15 cellular contexts compared by ENCODE assay signal in the genomic region with DNA sequence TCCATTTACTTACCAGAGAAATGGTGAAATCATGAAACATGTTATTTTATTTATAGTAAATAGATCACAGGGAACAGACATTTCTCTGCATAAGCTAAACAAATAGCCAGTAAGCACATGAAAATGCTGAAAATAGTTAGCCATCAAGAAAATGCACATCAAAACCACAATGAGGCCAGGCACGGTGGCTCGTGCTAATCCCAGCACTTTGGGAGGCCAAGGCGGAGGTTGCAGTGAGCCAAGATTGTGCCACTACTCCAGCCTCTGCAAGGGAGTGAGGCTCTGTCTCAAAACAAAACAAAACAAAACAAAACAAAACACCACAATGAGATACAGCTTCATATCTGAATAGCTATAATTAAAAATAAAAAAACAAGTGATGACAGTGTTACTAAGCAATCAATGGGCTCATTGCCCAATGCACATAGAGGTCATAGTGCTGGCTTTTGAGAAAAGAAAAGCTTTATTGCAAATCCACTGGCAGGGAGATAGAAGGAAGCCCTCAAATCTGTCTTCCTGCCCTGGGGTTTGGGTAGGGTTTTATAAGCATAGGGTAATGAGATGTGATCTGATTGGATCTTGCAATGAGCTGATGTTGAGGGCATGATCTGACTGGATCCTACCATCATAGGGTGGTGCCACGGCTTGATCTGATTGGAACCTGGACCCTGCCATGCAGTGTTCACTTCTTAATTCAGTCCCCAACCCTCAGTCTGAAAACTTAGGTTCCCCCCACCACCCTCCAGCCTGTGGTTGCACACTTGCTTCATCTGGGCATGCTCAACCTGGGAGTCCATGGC. TPM values are rescaled to one million over a fixed set of nuclear protein-coding genes. Genes with fewer than 3 reads are reported as not detected.
A peak's percentile ranks its signal among the peaks of the same experiment; 100 is the strongest.
DNase-seq lines count a peak whose midpoint lies in the region; ATAC-seq and TF ChIP-seq lines count a peak whose summit lies in the region.
"Had no signal": no experiment of that assay in that cellular context is flagged by ENCODE, and none has a peak within 500 bp of the region (broad histone marks: within the 10 kb centered on the region; RNA-seq: fewer than 3 reads in every experiment).

No MANE protein-coding gene starts in this region.

- TF ChIP-seq CTCF in AG10803 (conservative IDR thresholded peaks at IDR 0.05; ENCODE audit: low read length) (no peak), cardiac fibroblast (IDR thresholded peaks at IDR 0.05; ENCODE audit: low read depth, low read length) (no peak)

- H3K4me3 ChIP-seq in AG10803 (ENCODE audit: low read length) (no peak overlapping the region), cardiac fibroblast (replicated peaks in 1 of 2; ENCODE audit: low read depth in 2 of 2, low read length in 2 of 2) (no peak overlapping the region)
- no peak overlapping the region for H3K4me3 ChIP-seq in Jurkat, Clone E6-1 (ENCODE audit: low read length)
- H3K4me3 ChIP-seq: right lobe of liver had no signal

- intact Hi-C loops in head of caudate nucleus (cut with DNase I): no loop called here

- DNase-seq in AG10803 (ENCODE audit: low read depth) (peak; percentile 90), cardiac fibroblast (ENCODE audit: low read depth in 2 of 2) (peak; percentile 67 to 84), iris pigment epithelial cell (ENCODE audit: low read depth) (peak; percentile 44), head of caudate nucleus (no peak), AG08396 (ENCODE audit: low spot score) (no peak), NOMO-1 (lab: John Stamatoyannopoulos, UW; ENCODE audit: unreplicated experiment in 2 of 2) (no peak)
- DNase-seq in Jurkat, Clone E6-1 (ENCODE audit: low read depth, low spot score): peak; percentile 30
- DNase-seq: activated CD4-positive, alpha-beta T cell treated with anti-CD3 and anti-CD28 coated beads, Interleukin-2, amount 50 U/mL, for 4 hours; activated naive CD8-positive, alpha-beta T cell treated with anti-CD3 and anti-CD28 coated beads, Interleukin-2, amount 10 ng/mL, durations not matched to agents 7 days and 5 days; GF-D8; immature natural killer cell; NCI-H748 treated with DMSO at 0.1 percent for 48 hours; right lobe of liver had no signal

- ATAC-seq in GM21515 (IDR thresholded peaks at IDR 0.05; ENCODE audit: unreplicated experiment): no peak
- ATAC-seq: HepG2, right lobe of liver had no signal

RNA-seq across cellular contexts. Expression of a gene that starts 16.2 kb away (rescaled TPM):
- polyA plus RNA-seq in Jurkat, Clone E6-1 (2012; ENCODE audit: insufficient read depth, insufficient read length): 35.9 TPM

Comparison
In these comparisons a context has a peak if more than half of its experiments do, and no peak if none do; other contexts are left out.
1. DNase-seq: peak in AG10803 (single experiment), Jurkat, Clone E6-1 (single experiment), cardiac fibroblast (2 of 2) and iris pigment epithelial cell (single experiment); none in head of caudate nucleus (0 of 42), AG08396 (single experiment) and NOMO-1 (0 of 2).